Comparison of ENCODE assay signal across 1 cellular context in genomic region chr6:20542927-20543602, GRCh38.
TF ChIP-seq lines count a peak whose summit lies in the region.

No MANE protein-coding gene starts in this region.

TF ChIP-seq in GM12878, 131 proteins besides CTCF, POLR2A, EP300 and RAD21 (continued from another document):
- TF ChIP-seq RELA (IDR thresholded peaks at IDR 0.05; ENCODE audit: borderline replicate concordance, partially characterized antibody): peak; percentile 31
- TF ChIP-seq CHD2 (IDR thresholded peaks at IDR 0.05; ENCODE audit: borderline replicate concordance, low read depth, low read length): peak; percentile 78; the same call in 1 of the 2 replicates
- peak; percentile 89; the same call in 1 of the 2 replicates for TF ChIP-seq TBL1XR1 (IDR thresholded peaks at IDR 0.05; ENCODE audit: low read depth, low read length)
- TF ChIP-seq E2F8 (IDR thresholded peaks at IDR 0.05; ENCODE audit: low read depth, partially characterized antibody): peak; percentile 56
- TF ChIP-seq CBFB (IDR thresholded peaks at IDR 0.05; ENCODE audit: low read depth): peak; percentile 86
- TF ChIP-seq PAX8 (IDR thresholded peaks at IDR 0.05): no peak
- 0 out of 2 replicates have a peak, but pooled peaks have one; percentile 13 for TF ChIP-seq FOXK2 (IDR thresholded peaks at IDR 0.05)
- TF ChIP-seq PAX5 (IDR thresholded peaks at IDR 0.05; ENCODE audit: borderline replicate concordance, low read depth, low read length): peak; percentile 42; the same call in 1 of the 2 replicates
- peak; percentile 48; the same call in 1 of the 2 replicates for TF ChIP-seq GATAD2B (conservative IDR thresholded peaks at IDR 0.05; ENCODE audit: low read depth)
